8 cellular contexts compared by ENCODE assay signal in genomic region chr7:30028749-30029635, GRCh38. TPM values are rescaled to one million over a fixed set of nuclear protein-coding genes. Genes with fewer than 3 reads are reported as not detected.
DNase-seq lines count a peak whose midpoint lies in the region; ATAC-seq and TF ChIP-seq lines count a peak whose summit lies in the region.

No MANE protein-coding gene starts in this region.

- no peaks in the 10 kb centered on the region for H3K27me3 ChIP-seq in Caco-2 (replicated peaks; ENCODE audit: control insufficient read depth, insufficient read depth, low read length)

- no peaks in the 10 kb centered on the region for H3K36me3 ChIP-seq in Caco-2 (ENCODE audit: control insufficient read depth, insufficient read depth, low read length)

- H3K9me3 ChIP-seq in Caco-2: no peaks in the 10 kb centered on the region

- H3K4me3 ChIP-seq in Caco-2 (ENCODE audit: low read depth, low read length): peak overlapping the region; percentile 89

- no peaks in the 10 kb centered on the region for H3K9me3 Mint-ChIP-seq in Caco-2 (ENCODE audit: unreplicated experiment)
- H3K9me3 Mint-ChIP-seq in stimulated activated naive B cell treated with anti-CD40 and anti-IgM and Interleukin-4, amounts not matched to agents 10 μg/mL and 1 μg/mL and 100 μg/mL, for 72 hours: no peaks in the 10 kb centered on the region

- H3K27ac Mint-ChIP-seq in Caco-2 (ENCODE audit: unreplicated experiment): peak overlapping the region; percentile 92
- H3K27ac Mint-ChIP-seq in stimulated activated naive B cell treated with anti-CD40 and anti-IgM and Interleukin-4, amounts not matched to agents 10 μg/mL and 1 μg/mL and 100 μg/mL, for 72 hours: peak overlapping the region; percentile 67

- ATAC-seq in GM19023 (IDR thresholded peaks at IDR 0.05; ENCODE audit: unreplicated experiment): peak; percentile 30
- peak; percentile 13 for ATAC-seq in HG03108 (IDR thresholded peaks at IDR 0.05; ENCODE audit: unreplicated experiment)
- ATAC-seq in stimulated activated naive B cell treated with anti-CD40 and anti-IgM and Interleukin-4, amounts not matched to agents 10 μg/mL and 1 μg/mL and 100 μg/mL, for 72 hours (replicated peaks): peak; percentile 24 to 25

- no peak overlapping the region for H3K4me3 Mint-ChIP-seq in Caco-2 (ENCODE audit: unreplicated experiment)
- peak overlapping the region; percentile 94 to 95 for H3K4me3 Mint-ChIP-seq in stimulated activated naive B cell treated with anti-CD40 and anti-IgM and Interleukin-4, amounts not matched to agents 10 μg/mL and 1 μg/mL and 100 μg/mL, for 72 hours

- POLR2A ChIA-PET in Caco-2 (lab: Charles Lee): interaction anchor here (1.2 kb wide), 1 partner anchor 41 kb away, joined by 4 read pairs; no protein-coding TSS in a partner anchor

- intact Hi-C loops in Caco-2 (cut with micrococcal nuclease; ENCODE audit: unreplicated experiment): no loop called here

- H3K27me3 Mint-ChIP-seq in Caco-2 (ENCODE audit: insufficient read depth, unreplicated experiment): no peaks in the 10 kb centered on the region
- no peaks in the 10 kb centered on the region for H3K27me3 Mint-ChIP-seq in stimulated activated naive B cell treated with anti-CD40 and anti-IgM and Interleukin-4, amounts not matched to agents 10 μg/mL and 1 μg/mL and 100 μg/mL, for 72 hours

- peaks cover 15% of the 10 kb centered on the region for H3K4me1 Mint-ChIP-seq in Caco-2 (ENCODE audit: low read depth, unreplicated experiment)
- H3K4me1 Mint-ChIP-seq in stimulated activated naive B cell treated with anti-CD40 and anti-IgM and Interleukin-4, amounts not matched to agents 10 μg/mL and 1 μg/mL and 100 μg/mL, for 72 hours: peaks cover 18 to 24% of the 10 kb centered on the region in 2 donors

- peaks cover 8% of the 10 kb centered on the region for H3K4me1 ChIP-seq in Caco-2

- BruUV-seq in Caco-2 (replicated peaks; lab: Mats Ljungman, UMichigan): no TSS peak

- H3K36me3 Mint-ChIP-seq in Caco-2 (ENCODE audit: insufficient read depth, unreplicated experiment): peaks cover 17% of the 10 kb centered on the region
- peaks cover 0 to 3% of the 10 kb centered on the region in 2 donors for H3K36me3 Mint-ChIP-seq in stimulated activated naive B cell treated with anti-CD40 and anti-IgM and Interleukin-4, amounts not matched to agents 10 μg/mL and 1 μg/mL and 100 μg/mL, for 72 hours

- CTCF ChIA-PET in Caco-2 (lab: Charles Lee): interaction anchor here (3.3 kb wide), 1 partner anchor 33 kb away, joined by 15 read pairs; no protein-coding TSS in a partner anchor

- H3K27ac ChIP-seq in caudate nucleus (ENCODE audit: low read depth, low read length): peak overlapping the region; percentile 80

- TF ChIP-seq CTCF in Caco-2 (IDR thresholded peaks at IDR 0.05; ENCODE audit: insufficient read depth in 1 of 2, low read depth in 1 of 2, low read length in 1 of 2, severe bottlenecking in 1 of 2, unreplicated experiment in 1 of 2): no peak

- DNase-seq in Caco-2 (peak in 1 of 2 experiments; percentile 72), RPMI8226 (peak; percentile 70), caudate nucleus (lab: John Stamatoyannopoulos, UW) (peak in 48 of 61 donors; percentile 3 to 80 (median 48)), kidney tubule cell (ENCODE audit: low spot score) (peak; percentile 50), NCI-H446 treated with DMSO at 0.1 percent for 48 hours (lab: John Stamatoyannopoulos, UW) (no peak)
- DNase-seq in stimulated activated naive B cell treated with anti-CD40 and anti-IgM and Interleukin-4, amounts not matched to agents 10 μg/mL and 1 μg/mL and 100 μg/mL, for 72 hours: no peak

RNA-seq across cellular contexts. Expression of gene PLEKHA8, which starts 0.8 kb away (rescaled TPM):
- 32.5 and 34.1 TPM in 2 replicates for total RNA-seq in Caco-2 (2022)

RNA-seq across cellular contexts. Expression of gene FKBP14, which starts 2.5 kb away (rescaled TPM):
- 17.5 and 20.3 TPM in 2 replicates for total RNA-seq in Caco-2 (2022)

RNA-seq across cellular contexts. Expression of gene SCRN1, which starts 39.4 kb away (rescaled TPM):
- total RNA-seq in Caco-2 (2022): 90.2 and 92.9 TPM in 2 replicates

Comparison
In these comparisons a context has a peak if more than half of its experiments do, and no peak if none do; other contexts are left out.
1. DNase-seq: peak in RPMI8226 (single experiment), caudate nucleus (48 of 61) and kidney tubule cell (single experiment); none in stimulated activated naive B cell treated with anti-CD40 and anti-IgM and Interleukin-4, amounts not matched to agents 10 μg/mL and 1 μg/mL and 100 μg/mL, for 72 hours (single experiment) and NCI-H446 treated with DMSO at 0.1 percent for 48 hours (single experiment).
2. Peak in every context shown above with its lines, with median percentiles within 50 percentile points of each other: ATAC-seq.